9 cellular contexts compared by ENCODE assay signal in genomic region chr6:43453831-43454230, GRCh38. TPM values are rescaled to one million over a fixed set of nuclear protein-coding genes. Genes with fewer than 3 reads are reported as not detected.
DNase-seq lines count a peak whose midpoint lies in the region; ATAC-seq and TF ChIP-seq lines count a peak whose summit lies in the region.
"Had no signal": no experiment of that assay in that cellular context is flagged by ENCODE, and none has a peak within 500 bp of the region (broad histone marks: within the 10 kb centered on the region; RNA-seq: fewer than 3 reads in every experiment).

No MANE protein-coding gene starts in this region.

- peaks cover 8% of the 10 kb centered on the region for H3K4me1 Mint-ChIP-seq in activated naive CD4-positive, alpha-beta T cell treated with anti-CD3 and anti-CD28 coated beads for 36 hours (ENCODE audit: low read depth)
- peaks cover 14 to 16% of the 10 kb centered on the region in 2 donors for H3K4me1 Mint-ChIP-seq in effector memory CD8-positive, alpha-beta T cell (ENCODE audit: low read depth in 2 of 2)
- peaks cover 24% of the 10 kb centered on the region for H3K4me1 Mint-ChIP-seq in stimulated activated effector memory CD8-positive, alpha-beta T cell treated with anti-CD3 and anti-CD28 coated beads, Interleukin-12 subunit alpha, Interleukin-12 subunit beta, amount 100 ng/mL, for 72 hours

- no peak for ATAC-seq in effector memory CD8-positive, alpha-beta T cell (replicated peaks)
- ATAC-seq in stimulated activated effector memory CD8-positive, alpha-beta T cell treated with anti-CD3 and anti-CD28 coated beads, Interleukin-12 subunit alpha, Interleukin-12 subunit beta, amount 100 ng/mL, for 72 hours = no peak

- TF ChIP-seq CTCF in RWPE1 (conservative IDR thresholded peaks at IDR 0.05; ENCODE audit: low read depth) = no peak

- H3K4me3 Mint-ChIP-seq in activated naive CD4-positive, alpha-beta T cell treated with anti-CD3 and anti-CD28 coated beads for 36 hours = peak overlapping the region; percentile 74
- H3K4me3 Mint-ChIP-seq in effector memory CD8-positive, alpha-beta T cell = peak overlapping the region; percentile 83 to 85
- peak overlapping the region; percentile 82 for H3K4me3 Mint-ChIP-seq in stimulated activated effector memory CD8-positive, alpha-beta T cell treated with anti-CD3 and anti-CD28 coated beads, Interleukin-12 subunit alpha, Interleukin-12 subunit beta, amount 100 ng/mL, for 72 hours

- POLR2A ChIA-PET in RWPE1 (lab: Yijun Ruan, JAX; ENCODE audit: low non-redundant PET) = no interaction called here

- intact Hi-C loops in activated naive CD4-positive, alpha-beta T cell treated with anti-CD3 and anti-CD28 coated beads for 36 hours (cut with micrococcal nuclease) = loop anchor here (2.0 kb wide), 1 partner anchor 43 kb away; no protein-coding TSS in a partner anchor

- H3K36me3 Mint-ChIP-seq in activated naive CD4-positive, alpha-beta T cell treated with anti-CD3 and anti-CD28 coated beads for 36 hours (ENCODE audit: low read depth) = peaks cover 1% of the 10 kb centered on the region
- H3K36me3 Mint-ChIP-seq in effector memory CD8-positive, alpha-beta T cell (ENCODE audit: insufficient read depth) = peaks cover 4% of the 10 kb centered on the region
- peaks cover 42% of the 10 kb centered on the region for H3K36me3 Mint-ChIP-seq in stimulated activated effector memory CD8-positive, alpha-beta T cell treated with anti-CD3 and anti-CD28 coated beads, Interleukin-12 subunit alpha, Interleukin-12 subunit beta, amount 100 ng/mL, for 72 hours

- peaks cover 4% of the 10 kb centered on the region for H3K27me3 Mint-ChIP-seq in activated naive CD4-positive, alpha-beta T cell treated with anti-CD3 and anti-CD28 coated beads for 36 hours (ENCODE audit: low read depth)
- H3K27me3 Mint-ChIP-seq in effector memory CD8-positive, alpha-beta T cell = no peaks in the 10 kb centered on the region

- CTCF ChIA-PET in activated naive CD4-positive, alpha-beta T cell treated with anti-CD3 and anti-CD28 coated beads for 36 hours (lab: Charles Lee) = interaction anchor here (0.6 to 9.7 kb wide), 6 partner anchors 13 to 54 kb away, joined by 3 to 69 read pairs (median 4); partner anchors contain the start of gene LRRC73
- CTCF ChIA-PET in RWPE1 (lab: Yijun Ruan, JAX) = interaction anchor here (0.6 to 1.7 kb wide), 10 partner anchors 12 to 171 kb away, joined by 3 to 10 read pairs (median 4); no protein-coding TSS in a partner anchor

- no peak for DNase-seq in activated naive CD4-positive, alpha-beta T cell treated with anti-CD3 and anti-CD28 coated beads for 36 hours
- no peak for DNase-seq in activated naive CD4-positive, alpha-beta T cell treated with Interleukin-2 at 50 U/mL for 16 hours
- DNase-seq in RWPE1 (ENCODE audit: low spot score) (no peak), ureter (ENCODE audit: low spot score) (no peak), NCI-H526 (lab: John Stamatoyannopoulos, UW) (no peak), pons (ENCODE audit: low spot score) (no peak)
- no peak for DNase-seq in effector memory CD8-positive, alpha-beta T cell
- no peak for DNase-seq in stimulated activated effector memory CD8-positive, alpha-beta T cell treated with anti-CD3 and anti-CD28 coated beads, Interleukin-12 subunit alpha, Interleukin-12 subunit beta, amount 100 ng/mL, for 72 hours (ENCODE audit: low spot score in 2 of 2)

- H3K27ac Mint-ChIP-seq in activated naive CD4-positive, alpha-beta T cell treated with anti-CD3 and anti-CD28 coated beads for 36 hours = no peak overlapping the region
- peak overlapping the region; percentile 30 to 61 for H3K27ac Mint-ChIP-seq in effector memory CD8-positive, alpha-beta T cell
- no peak overlapping the region for H3K27ac Mint-ChIP-seq in stimulated activated effector memory CD8-positive, alpha-beta T cell treated with anti-CD3 and anti-CD28 coated beads, Interleukin-12 subunit alpha, Interleukin-12 subunit beta, amount 100 ng/mL, for 72 hours

- no peaks in the 10 kb centered on the region for H3K9me3 Mint-ChIP-seq in activated naive CD4-positive, alpha-beta T cell treated with anti-CD3 and anti-CD28 coated beads for 36 hours
- no peaks in the 10 kb centered on the region for H3K9me3 Mint-ChIP-seq in effector memory CD8-positive, alpha-beta T cell
- no peaks in the 10 kb centered on the region for H3K9me3 Mint-ChIP-seq in stimulated activated effector memory CD8-positive, alpha-beta T cell treated with anti-CD3 and anti-CD28 coated beads, Interleukin-12 subunit alpha, Interleukin-12 subunit beta, amount 100 ng/mL, for 72 hours

- peak overlapping the region; percentile 90 for H3K27ac ChIP-seq in RWPE1
- H3K27ac ChIP-seq: transverse colon had no signal

RNA-seq across cellular contexts. Expression of gene DLK2, which starts 1.5 kb away (rescaled TPM):
- under 1 TPM; 0.47 to 0.52 TPM for total RNA-seq in activated naive CD4-positive, alpha-beta T cell treated with anti-CD3 and anti-CD28 coated beads for 36 hours
- 3.2 TPM for total RNA-seq in ureter

RNA-seq across cellular contexts. Expression of gene TJAP1, which starts 23.5 kb away (rescaled TPM):
- total RNA-seq in activated naive CD4-positive, alpha-beta T cell treated with anti-CD3 and anti-CD28 coated beads for 36 hours = 10 to 100 TPM; 23.0 to 24.6 TPM
- total RNA-seq in ureter = 36.5 TPM

RNA-seq across cellular contexts. Expression of gene ABCC10, which starts 26.5 kb away (rescaled TPM):
- 10 to 100 TPM; 22.7 to 26.6 TPM for total RNA-seq in activated naive CD4-positive, alpha-beta T cell treated with anti-CD3 and anti-CD28 coated beads for 36 hours
- 52.7 TPM for total RNA-seq in ureter

RNA-seq across cellular contexts. Expression of gene LRRC73, which starts 56.3 kb away (rescaled TPM):
- total RNA-seq in activated naive CD4-positive, alpha-beta T cell treated with anti-CD3 and anti-CD28 coated beads for 36 hours = under 1 TPM; 0.10 to 0.17 TPM
- 0.57 TPM for total RNA-seq in ureter

Comparison
In these comparisons a context has a peak if more than half of its experiments do, and no peak if none do; other contexts are left out.
1. H3K27ac Mint-ChIP-seq: peak in effector memory CD8-positive, alpha-beta T cell (2 of 2); none in activated naive CD4-positive, alpha-beta T cell treated with anti-CD3 and anti-CD28 coated beads for 36 hours (single experiment) and stimulated activated effector memory CD8-positive, alpha-beta T cell treated with anti-CD3 and anti-CD28 coated beads, Interleukin-12 subunit alpha, Interleukin-12 subunit beta, amount 100 ng/mL, for 72 hours (single experiment).
2. Peak in every context shown above with its lines, with median percentiles within 50 percentile points of each other: H3K4me3 Mint-ChIP-seq.